8 cellular contexts compared by ENCODE assay signal in genomic region chr5:142881076-142881466, GRCh38.
DNase-seq lines count a peak whose midpoint lies in the region; ATAC-seq and TF ChIP-seq lines count a peak whose summit lies in the region.

No MANE protein-coding gene starts in this region.

- no peaks in the 10 kb centered on the region for H3K9me3 Mint-ChIP-seq in activated naive CD8-positive, alpha-beta T cell treated with anti-CD3 and anti-CD28 coated beads, Interleukin-2, amount 50 U/mL, for 24 hours
- H3K9me3 Mint-ChIP-seq in activated naive CD8-positive, alpha-beta T cell treated with anti-CD3 and anti-CD28 coated beads for 36 hours: no peaks in the 10 kb centered on the region
- no peaks in the 10 kb centered on the region for H3K9me3 Mint-ChIP-seq in type B pancreatic cell

- H3K27ac Mint-ChIP-seq in activated naive CD8-positive, alpha-beta T cell treated with anti-CD3 and anti-CD28 coated beads, Interleukin-2, amount 50 U/mL, for 24 hours: no peak overlapping the region
- no peak overlapping the region for H3K27ac Mint-ChIP-seq in activated naive CD8-positive, alpha-beta T cell treated with anti-CD3 and anti-CD28 coated beads for 36 hours
- no peak overlapping the region for H3K27ac Mint-ChIP-seq in type B pancreatic cell

- no peak overlapping the region for H3K4me3 Mint-ChIP-seq in activated naive CD8-positive, alpha-beta T cell treated with anti-CD3 and anti-CD28 coated beads, Interleukin-2, amount 50 U/mL, for 24 hours
- H3K4me3 Mint-ChIP-seq in activated naive CD8-positive, alpha-beta T cell treated with anti-CD3 and anti-CD28 coated beads for 36 hours: no peak overlapping the region
- H3K4me3 Mint-ChIP-seq in type B pancreatic cell: no peak overlapping the region

- no peak for DNase-seq in activated naive CD8-positive, alpha-beta T cell treated with anti-CD3 and anti-CD28 coated beads, Interleukin-2, amount 50 U/mL, for 24 hours
- no peak for DNase-seq in activated naive CD8-positive, alpha-beta T cell treated with anti-CD3 and anti-CD28 coated beads for 36 hours
- DNase-seq in NOMO-1 treated with dmso at 0.1 percent for 144 hours (lab: John Stamatoyannopoulos, UW; ENCODE audit: unreplicated experiment) (peak; percentile 88), germinal center (ENCODE audit: low spot score) (peak; percentile 76), kidney glomerular epithelial cell (lab: John Stamatoyannopoulos, UW) (no peak), type B pancreatic cell (ENCODE audit: extremely low spot score, unreplicated experiment) (no peak), cerebellar nuclear complex (lab: John Stamatoyannopoulos, UW) (no peak), NCI-H510A (lab: John Stamatoyannopoulos, UW) (no peak)

- ATAC-seq in activated naive CD8-positive, alpha-beta T cell treated with anti-CD3 and anti-CD28 coated beads, Interleukin-2, amount 50 U/mL, for 24 hours: peak; percentile 52

- no peaks in the 10 kb centered on the region for H3K36me3 Mint-ChIP-seq in activated naive CD8-positive, alpha-beta T cell treated with anti-CD3 and anti-CD28 coated beads, Interleukin-2, amount 50 U/mL, for 24 hours (ENCODE audit: low read depth)
- no peaks in the 10 kb centered on the region for H3K36me3 Mint-ChIP-seq in activated naive CD8-positive, alpha-beta T cell treated with anti-CD3 and anti-CD28 coated beads for 36 hours
- H3K36me3 Mint-ChIP-seq in type B pancreatic cell: no peaks in the 10 kb centered on the region

- no peaks in the 10 kb centered on the region for H3K4me1 Mint-ChIP-seq in activated naive CD8-positive, alpha-beta T cell treated with anti-CD3 and anti-CD28 coated beads, Interleukin-2, amount 50 U/mL, for 24 hours
- H3K4me1 Mint-ChIP-seq in activated naive CD8-positive, alpha-beta T cell treated with anti-CD3 and anti-CD28 coated beads for 36 hours: no peaks in the 10 kb centered on the region
- H3K4me1 Mint-ChIP-seq in type B pancreatic cell (ENCODE audit: unreplicated experiment): peaks cover 19% of the 10 kb centered on the region

- no peak for TF ChIP-seq CTCF in type B pancreatic cell (conservative IDR thresholded peaks at IDR 0.05)

- no peaks in the 10 kb centered on the region for H3K27me3 Mint-ChIP-seq in activated naive CD8-positive, alpha-beta T cell treated with anti-CD3 and anti-CD28 coated beads, Interleukin-2, amount 50 U/mL, for 24 hours
- H3K27me3 Mint-ChIP-seq in activated naive CD8-positive, alpha-beta T cell treated with anti-CD3 and anti-CD28 coated beads for 36 hours: no peaks in the 10 kb centered on the region
- H3K27me3 Mint-ChIP-seq in type B pancreatic cell: no peaks in the 10 kb centered on the region

Comparison
In these comparisons a context has a peak if more than half of its experiments do, and no peak if none do; other contexts are left out.
1. DNase-seq: peak in NOMO-1 treated with dmso at 0.1 percent for 144 hours (single experiment) and germinal center (single experiment); none in activated naive CD8-positive, alpha-beta T cell treated with anti-CD3 and anti-CD28 coated beads, Interleukin-2, amount 50 U/mL, for 24 hours (single experiment), activated naive CD8-positive, alpha-beta T cell treated with anti-CD3 and anti-CD28 coated beads for 36 hours (single experiment), kidney glomerular epithelial cell (single experiment), type B pancreatic cell (single experiment), cerebellar nuclear complex (0 of 2) and NCI-H510A (single experiment).